8 cellular contexts compared by ENCODE assay signal in the genomic region with DNA sequence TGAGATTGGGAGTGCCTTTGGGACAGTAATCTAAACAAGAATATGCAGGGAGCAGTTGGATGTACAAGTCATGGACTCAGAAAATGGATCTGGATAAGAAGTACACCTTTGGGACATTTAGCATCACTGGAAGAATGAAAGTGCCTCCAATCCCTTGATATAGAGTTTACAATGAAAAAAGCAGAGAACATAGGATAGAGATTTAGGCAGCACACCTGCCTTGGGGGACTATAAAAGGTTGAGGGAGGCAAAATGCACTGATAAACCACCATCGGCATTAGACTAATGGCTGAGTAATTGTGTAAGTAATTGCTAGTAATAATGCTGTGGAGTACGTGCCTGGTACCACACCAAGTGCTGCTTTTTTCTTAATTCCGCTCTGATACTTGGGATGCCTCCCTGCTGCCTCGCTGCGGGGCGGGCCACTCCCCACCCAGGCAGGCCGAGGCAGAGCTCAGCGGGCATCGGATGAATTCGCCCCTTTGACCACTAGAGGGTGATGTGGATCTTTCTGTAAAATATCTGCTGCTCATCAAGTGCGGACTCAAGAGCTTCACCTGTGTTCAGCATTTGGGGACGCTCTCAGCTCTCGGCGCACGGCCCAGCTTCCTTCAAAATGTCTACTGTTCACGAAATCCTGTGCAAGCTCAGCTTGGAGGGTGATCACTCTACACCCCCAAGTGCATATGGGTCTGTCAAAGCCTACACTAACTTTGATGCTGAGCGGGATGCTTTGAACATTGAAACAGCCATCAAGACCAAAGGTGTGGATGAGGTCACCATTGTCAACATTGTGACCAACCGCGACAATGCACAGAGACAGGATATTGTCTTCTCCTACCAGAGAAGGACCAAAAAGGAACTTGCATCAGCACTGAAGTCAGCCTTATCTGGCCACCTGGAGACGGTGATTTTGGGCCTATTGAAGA.
DNase-seq lines count a peak whose midpoint lies in the region; ATAC-seq lines count a peak whose summit lies in the region.

No MANE protein-coding gene starts in this region.

- DNase-seq in NCI-H524 (lab: John Stamatoyannopoulos, UW): peak; percentile 71 to 89
- DNase-seq in NCI-H524 treated with DMSO at 0.1 percent for 48 hours (lab: John Stamatoyannopoulos, UW): no peak
- DNase-seq in NCI-H69 (lab: John Stamatoyannopoulos, UW): peak; percentile 91
- peak; percentile 70 to 75 for DNase-seq in activated CD4-positive, alpha-beta T cell treated with anti-CD3 and anti-CD28 coated beads, Interleukin-2, amount 50 U/mL, for 48 hours
- DNase-seq in effector CD4-positive, alpha-beta T cell: peak; percentile 51
- DNase-seq in medulla oblongata (ENCODE audit: extremely low spot score): peak; percentile 85
- DNase-seq in stimulated activated CD8-positive, alpha-beta memory T cell treated with anti-CD3 and anti-CD28 coated beads, Interleukin-15, amount 100 ng/mL, for 48 hours (ENCODE audit: low read depth in 2 of 2): peak; percentile 42 to 47

- peak; percentile 70 for ATAC-seq in HG03378 (IDR thresholded peaks at IDR 0.05; ENCODE audit: unreplicated experiment)
